Comparison of ENCODE assay signal across 1 cellular context in genomic region chr19:17282488-17283256, GRCh38.
TF ChIP-seq lines count a peak whose summit lies in the region.

No MANE protein-coding gene starts in this region.

TF ChIP-seq in HepG2, 621 proteins besides CTCF, POLR2A, EP300 and RAD21 (continued from another document and continues in another):
- TF ChIP-seq PBX3 (CRISPR knock-in tag; IDR thresholded peaks at IDR 0.05; ENCODE audit: borderline replicate concordance): no peak
- TF ChIP-seq BCL3 (CRISPR knock-in tag; IDR thresholded peaks at IDR 0.05): peak; percentile 56; the same call in 1 of the 2 replicates
- no peak for TF ChIP-seq ZNF234 (CRISPR knock-in tag; conservative IDR thresholded peaks at IDR 0.05)
- TF ChIP-seq ZNF331 (CRISPR knock-in tag; IDR thresholded peaks at IDR 0.05): 0 out of 2 replicates have a peak, but pooled peaks have one; percentile 39
- peak; percentile 80 for TF ChIP-seq KDM2A (CRISPR knock-in tag; IDR thresholded peaks at IDR 0.05; ENCODE audit: borderline replicate concordance, low read depth)
- TF ChIP-seq NONO (IDR thresholded peaks at IDR 0.05): no peak
- TF ChIP-seq NONO (CRISPR knock-in tag; conservative IDR thresholded peaks at IDR 0.05): peak; percentile 72
- TF ChIP-seq CHCHD3 (CRISPR knock-in tag; IDR thresholded peaks at IDR 0.05): peak; percentile 55; the same call in 1 of the 2 replicates
- no peak for TF ChIP-seq ZNF749 (CRISPR knock-in tag; IDR thresholded peaks at IDR 0.05; ENCODE audit: borderline replicate concordance)
- peak; percentile 45; the same call in 1 of the 2 replicates for TF ChIP-seq SAP130 (CRISPR knock-in tag; IDR thresholded peaks at IDR 0.05; ENCODE audit: low read depth)
- TF ChIP-seq BRF2 (CRISPR knock-in tag; IDR thresholded peaks at IDR 0.05): no peak
- TF ChIP-seq PAX8 (CRISPR knock-in tag; IDR thresholded peaks at IDR 0.05; ENCODE audit: borderline replicate concordance): no peak
- no peak for TF ChIP-seq ZSCAN31 (CRISPR knock-in tag; IDR thresholded peaks at IDR 0.05; ENCODE audit: low read depth)
- no peak for TF ChIP-seq ELF4 (CRISPR knock-in tag; IDR thresholded peaks at IDR 0.05; ENCODE audit: borderline replicate concordance)
- TF ChIP-seq GABPA (IDR thresholded peaks at IDR 0.05; ENCODE audit: low read depth, low read length): no peak
- no peak for TF ChIP-seq GABPA (CRISPR knock-in tag; IDR thresholded peaks at IDR 0.05; ENCODE audit: low read depth)
- TF ChIP-seq ZNF557 (CRISPR knock-in tag; IDR thresholded peaks at IDR 0.05): no peak
- 0 out of 2 replicates have a peak, but pooled peaks have one; percentile 34 for TF ChIP-seq KAT8 (CRISPR knock-in tag; IDR thresholded peaks at IDR 0.05)
- no peak for TF ChIP-seq ZNF264 (CRISPR knock-in tag; IDR thresholded peaks at IDR 0.05)
- peak; percentile 56; the same call in 1 of the 2 replicates for TF ChIP-seq ARHGAP35 (CRISPR knock-in tag; IDR thresholded peaks at IDR 0.05; ENCODE audit: borderline replicate concordance)
- no peak for TF ChIP-seq AHDC1 (CRISPR knock-in tag; IDR thresholded peaks at IDR 0.05; ENCODE audit: borderline replicate concordance)
- no peak for TF ChIP-seq LRRFIP1 (CRISPR knock-in tag; conservative IDR thresholded peaks at IDR 0.05)
- TF ChIP-seq ZNF446 (CRISPR knock-in tag; IDR thresholded peaks at IDR 0.05): no peak
- no peak for TF ChIP-seq KLF9 (CRISPR knock-in tag; IDR thresholded peaks at IDR 0.05; ENCODE audit: low read depth)
- TF ChIP-seq SPEN (CRISPR knock-in tag; IDR thresholded peaks at IDR 0.05; ENCODE audit: low read depth): 0 out of 2 replicates have a peak, but pooled peaks have one; percentile 63
- peak; percentile 30 for TF ChIP-seq TEAD3 (CRISPR knock-in tag; optimal IDR thresholded peaks at IDR 0.05; ENCODE audit: borderline replicate concordance)
- no peak for TF ChIP-seq SIX1 (CRISPR knock-in tag; IDR thresholded peaks at IDR 0.05; ENCODE audit: borderline replicate concordance)
- peak; percentile 35; the same call in 1 of the 2 replicates for TF ChIP-seq SNAI1 (CRISPR knock-in tag; IDR thresholded peaks at IDR 0.05; ENCODE audit: borderline replicate concordance)
- no peak; the same call in 1 of the 2 replicates for TF ChIP-seq CEBPG (CRISPR knock-in tag; IDR thresholded peaks at IDR 0.05)
- TF ChIP-seq ZNF570 (CRISPR knock-in tag; IDR thresholded peaks at IDR 0.05; ENCODE audit: borderline replicate concordance): no peak
- TF ChIP-seq PAF1 (CRISPR knock-in tag; IDR thresholded peaks at IDR 0.05): no peak
- TF ChIP-seq SRY (CRISPR knock-in tag; IDR thresholded peaks at IDR 0.05): 0 out of 2 replicates have a peak, but pooled peaks have one; percentile 41
- no peak for TF ChIP-seq EED (CRISPR knock-in tag; IDR thresholded peaks at IDR 0.05)
- no peak for TF ChIP-seq SNAPC4 (CRISPR knock-in tag; IDR thresholded peaks at IDR 0.05)
- TF ChIP-seq REL (CRISPR knock-in tag; conservative IDR thresholded peaks at IDR 0.05): no peak
- peak; percentile 59; the same call in 1 of the 2 replicates for TF ChIP-seq TFDP1 (CRISPR knock-in tag; IDR thresholded peaks at IDR 0.05; ENCODE audit: borderline replicate concordance)
- TF ChIP-seq ZBED4 (CRISPR knock-in tag; IDR thresholded peaks at IDR 0.05; ENCODE audit: borderline replicate concordance): no peak
- TF ChIP-seq ZNF260 (CRISPR knock-in tag; IDR thresholded peaks at IDR 0.05; ENCODE audit: borderline replicate concordance, low read depth): no peak
